Comparison of ENCODE assay signal across 8 cellular contexts in genomic region chr3:104102386-104102785, GRCh38.
DNase-seq lines count a peak whose midpoint lies in the region; ATAC-seq, FAIRE-seq and TF ChIP-seq lines count a peak whose summit lies in the region.

No MANE protein-coding gene starts in this region.

- H3K27me3 ChIP-seq in adrenal gland, result no peaks in the 10 kb centered on the region
- H3K27me3 ChIP-seq in HepG2 (ENCODE audit: control insufficient read depth in 1 of 2, insufficient read depth in 2 of 2, low read length in 2 of 2), result no peaks in the 10 kb centered on the region

- TF ChIP-seq POLR2A in adrenal gland (IDR thresholded peaks at IDR 0.05) (no peak), HepG2 (IDR thresholded peaks at IDR 0.05; ENCODE audit: insufficient read depth in 1 of 2, low read depth in 2 of 2, low read length in 2 of 2) (no peak)

- no peaks in the 10 kb centered on the region for H3K4me1 ChIP-seq in adrenal gland (replicated peaks in 1 of 2)
- no peaks in the 10 kb centered on the region for H3K4me1 ChIP-seq in HepG2 (ENCODE audit: insufficient read depth, low read length)

- peak in 5 of 6 experiments; percentile 6 to 41 (median 31) for TF ChIP-seq CTCF in adrenal gland (IDR thresholded peaks at IDR 0.05)
- peak; percentile 72 for TF ChIP-seq CTCF in HepG2 (CRISPR knock-in tag; IDR thresholded peaks at IDR 0.05)

- no peaks in the 10 kb centered on the region for H4K20me1 ChIP-seq in HepG2 (ENCODE audit: insufficient read depth, low read length)

- peak; percentile 33 for DNase-seq in COLO829 (ENCODE audit: low spot score)
- peak; percentile 21 for DNase-seq in NCI-H146 treated with DMSO at 0.1 percent for 48 hours (lab: John Stamatoyannopoulos, UW; ENCODE audit: unreplicated experiment)
- DNase-seq in adrenal gland, result peak in 1 of 7 donors; percentile 16
- DNase-seq in HepG2 (ENCODE audit: low spot score), result peak; percentile 29
- no peak for DNase-seq in stimulated activated CD4-positive, alpha-beta T cell treated with anti-CD3 and anti-CD28 coated beads, Interleukin-4, amount 100 ng/mL, for 24 hours
- no peak for DNase-seq in HuH-7.5 (ENCODE audit: low spot score)

- 18 to 50% (median 21%) methylated on average over 2 to 3 of the region's 3 CpGs for WGBS in adrenal gland, 4 donors
- WGBS in HepG2 (ENCODE audit: low lambda C conversion rate), result 0% methylated on average over 2 of the region's 3 CpGs

- intact Hi-C loops in adrenal gland (cut with DNase I) (no loop called here), HepG2 (cut with micrococcal nuclease; ENCODE audit: unreplicated experiment) (no loop called here)

- POLR2A ChIA-PET in HepG2 (lab: Yijun Ruan, JAX), result no interaction called here

- no peak overlapping the region for H3K9ac ChIP-seq in HepG2 (ENCODE audit: insufficient read depth, low read depth, low read length)

- no peaks in the 10 kb centered on the region for H3K79me2 ChIP-seq in HepG2 (ENCODE audit: insufficient read depth, low read length)

- no peak overlapping the region for H3K27ac ChIP-seq in adrenal gland
- H3K27ac ChIP-seq in HepG2 (ENCODE audit: extremely low read length, insufficient read depth, low read length), result no peak overlapping the region

- ATAC-seq in GM18868 (IDR thresholded peaks at IDR 0.05; ENCODE audit: unreplicated experiment), result peak; percentile 95
- ATAC-seq in HG02973 (IDR thresholded peaks at IDR 0.05; ENCODE audit: unreplicated experiment), result peak; percentile 88
- ATAC-seq in HepG2, result peak; percentile 96

- H3K4me3 ChIP-seq in adrenal gland (no peak overlapping the region), HepG2 (replicated peaks in 1 of 3; ENCODE audit: insufficient read depth in 1 of 3, low read depth in 2 of 3, low read length in 3 of 3) (no peak overlapping the region)

- no peaks in the 10 kb centered on the region for H3K9me3 ChIP-seq in adrenal gland (replicated peaks in 1 of 3)
- no peaks in the 10 kb centered on the region for H3K9me3 ChIP-seq in HepG2 (ENCODE audit: low read length)

- no TSS peak for BruUV-seq in HepG2 (replicated peaks; lab: Mats Ljungman, UMichigan)

- FAIRE-seq in HepG2 (lab: Jason Lieb, UNC), result peak; percentile 58

- H3K4me2 ChIP-seq in HepG2 (ENCODE audit: low read depth, low read length), result no peak overlapping the region

- CTCF ChIA-PET in HepG2 (lab: Yijun Ruan, JAX; ENCODE audit: low intra/inter-chr PET ratio, low total read pairs), result no interaction called here

- H2AFZ ChIP-seq in HepG2 (ENCODE audit: low read length), result no peak overlapping the region

- in situ Hi-C loops in HepG2 (cut with HindIII; ENCODE audit: extremely low pct_ligation_motif_present, low pct_unique_long_range_greater_than_20kb), result no loop called here

- H3K36me3 ChIP-seq in adrenal gland (replicated peaks in 1 of 2) (no peaks in the 10 kb centered on the region), HepG2 (replicated peaks in 1 of 2; ENCODE audit: control insufficient read depth in 1 of 2, insufficient read depth in 2 of 2, low read length in 2 of 2) (no peaks in the 10 kb centered on the region)

- TF ChIP-seq RAD21 in HepG2 (CRISPR knock-in tag; IDR thresholded peaks at IDR 0.05), result 0 out of 2 replicates have a peak, but pooled peaks have one; percentile 12

- TF ChIP-seq EP300 in HepG2 (IDR thresholded peaks at IDR 0.05; ENCODE audit: low read depth in 2 of 2, low read length in 2 of 2), result no peak
- no peak for TF ChIP-seq EP300 in HepG2 (CRISPR knock-in tag; IDR thresholded peaks at IDR 0.05; ENCODE audit: borderline replicate concordance)

TF ChIP-seq in HepG2, 621 proteins besides CTCF, POLR2A, EP300 and RAD21 (continues in another document):
- TF ChIP-seq NFYB (CRISPR knock-in tag; IDR thresholded peaks at IDR 0.05) (no peak), ZNF251 (CRISPR knock-in tag; IDR thresholded peaks at IDR 0.05) (no peak), SMC3 (IDR thresholded peaks at IDR 0.05; ENCODE audit: low read length) (peak; percentile 23; the same call in 1 of the 2 replicates), ZNF468 (CRISPR knock-in tag; IDR thresholded peaks at IDR 0.05) (no peak), ZNF512B (CRISPR knock-in tag; IDR thresholded peaks at IDR 0.05; ENCODE audit: borderline replicate concordance) (no peak), MLLT10 (CRISPR knock-in tag; IDR thresholded peaks at IDR 0.05) (no peak), EZH2 (conservative IDR thresholded peaks at IDR 0.05; ENCODE audit: low read depth, low read length) (no peak), FOXA1 (IDR thresholded peaks at IDR 0.05) (no peak), FOXA1 (CRISPR knock-in tag; IDR thresholded peaks at IDR 0.05) (peak; percentile 32; the same call in 1 of the 2 replicates), ZFP37 (CRISPR knock-in tag; IDR thresholded peaks at IDR 0.05; ENCODE audit: borderline replicate concordance) (no peak), ZNF644 (CRISPR knock-in tag; IDR thresholded peaks at IDR 0.05; ENCODE audit: low read depth) (0 out of 2 replicates have a peak, but pooled peaks have one; percentile 23), ZSCAN29 (CRISPR knock-in tag; conservative IDR thresholded peaks at IDR 0.05) (no peak), MLXIP (CRISPR knock-in tag; IDR thresholded peaks at IDR 0.05; ENCODE audit: borderline replicate concordance) (no peak), MXD1 (CRISPR knock-in tag; IDR thresholded peaks at IDR 0.05) (no peak), XRCC5 (optimal IDR thresholded peaks at IDR 0.05; ENCODE audit: low read length) (peak; percentile 34), ZNF737 (CRISPR knock-in tag; IDR thresholded peaks at IDR 0.05; ENCODE audit: borderline replicate concordance) (no peak), PAWR (CRISPR knock-in tag; IDR thresholded peaks at IDR 0.05; ENCODE audit: borderline replicate concordance) (no peak), STAT5B (CRISPR knock-in tag; IDR thresholded peaks at IDR 0.05) (no peak), ARID2 (CRISPR knock-in tag; IDR thresholded peaks at IDR 0.05; ENCODE audit: borderline replicate concordance) (no peak), STAG1 (CRISPR knock-in tag; IDR thresholded peaks at IDR 0.05) (peak; percentile 48), MAF1 (CRISPR knock-in tag; IDR thresholded peaks at IDR 0.05; ENCODE audit: borderline replicate concordance) (no peak), HOXA7 (CRISPR knock-in tag; IDR thresholded peaks at IDR 0.05) (no peak), SMAD9 (CRISPR knock-in tag; IDR thresholded peaks at IDR 0.05) (no peak), ZNF3 (CRISPR knock-in tag; IDR thresholded peaks at IDR 0.05) (no peak)
- TF ChIP-seq, protein P1, sequence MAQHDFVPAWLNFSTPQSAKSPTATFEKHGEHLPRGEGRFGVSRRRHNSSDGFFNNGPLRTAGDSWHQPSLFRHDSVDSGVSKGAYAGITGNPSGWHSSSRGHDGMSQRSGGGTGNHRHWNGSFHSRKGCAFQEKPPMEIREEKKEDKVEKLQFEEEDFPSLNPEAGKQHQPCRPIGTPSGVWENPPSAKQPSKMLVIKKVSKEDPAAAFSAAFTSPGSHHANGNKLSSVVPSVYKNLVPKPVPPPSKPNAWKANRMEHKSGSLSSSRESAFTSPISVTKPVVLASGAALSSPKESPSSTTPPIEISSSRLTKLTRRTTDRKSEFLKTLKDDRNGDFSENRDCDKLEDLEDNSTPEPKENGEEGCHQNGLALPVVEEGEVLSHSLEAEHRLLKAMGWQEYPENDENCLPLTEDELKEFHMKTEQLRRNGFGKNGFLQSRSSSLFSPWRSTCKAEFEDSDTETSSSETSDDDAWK (CRISPR knock-in tag; IDR thresholded peaks at IDR 0.05), result no peak

Comparison
In these comparisons a context has a peak if more than half of its experiments do, and no peak if none do; other contexts are left out.
1. DNase-seq: peak in COLO829 (single experiment), NCI-H146 treated with DMSO at 0.1 percent for 48 hours (single experiment) and HepG2 (single experiment); none in stimulated activated CD4-positive, alpha-beta T cell treated with anti-CD3 and anti-CD28 coated beads, Interleukin-4, amount 100 ng/mL, for 24 hours (single experiment) and HuH-7.5 (single experiment).
2. Peak in every context shown above with its lines, with median percentiles within 50 percentile points of each other: ATAC-seq.